ENCODE assay signal across 25 cellular contexts in the genomic region with DNA sequence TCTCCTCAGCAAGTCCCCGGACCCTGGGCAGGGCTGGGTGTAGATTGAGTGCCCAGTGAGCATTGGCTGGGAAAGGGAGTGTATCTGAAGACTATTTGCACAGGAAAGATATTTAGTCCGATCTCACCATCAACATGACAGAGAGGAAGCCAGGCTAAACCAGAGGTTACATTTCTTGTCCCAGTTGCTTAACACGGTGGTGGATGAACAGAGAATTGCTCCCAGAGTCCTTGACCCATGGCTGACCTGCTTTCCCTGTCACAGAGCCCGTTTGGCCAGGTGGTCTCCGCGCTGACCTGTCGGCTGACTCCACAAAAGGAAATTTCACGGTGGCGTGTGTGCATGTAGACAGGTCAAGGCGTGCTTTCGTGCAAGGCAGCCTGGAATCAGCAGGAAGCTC.
DNase-seq lines count a peak whose midpoint lies in the region; FAIRE-seq and TF ChIP-seq lines count a peak whose summit lies in the region.
"Had no signal": no experiment of that assay in that cellular context is flagged by ENCODE, and none has a peak within 500 bp of the region (broad histone marks: within the 10 kb centered on the region; RNA-seq: fewer than 3 reads in every experiment).

No MANE protein-coding gene starts in this region.

- no peak overlapping the region for H3K4me3 Mint-ChIP-seq in chondrocyte (ENCODE audit: unreplicated experiment)
- H3K4me3 Mint-ChIP-seq: CD14-positive monocyte; CD8-positive, alpha-beta memory T cell had no signal

- H3K27ac Mint-ChIP-seq in chondrocyte (ENCODE audit: unreplicated experiment) = no peak overlapping the region
- H3K27ac Mint-ChIP-seq: CD14-positive monocyte; CD8-positive, alpha-beta memory T cell had no signal

- H3K36me3 Mint-ChIP-seq in chondrocyte (ENCODE audit: low read depth) = no peaks in the 10 kb centered on the region
- H3K36me3 Mint-ChIP-seq: CD14-positive monocyte; CD8-positive, alpha-beta memory T cell had no signal

- no peaks in the 10 kb centered on the region for H3K9me3 Mint-ChIP-seq in chondrocyte (ENCODE audit: low read depth)
- H3K9me3 Mint-ChIP-seq: CD14-positive monocyte had no signal

- no peaks in the 10 kb centered on the region for H3K4me1 Mint-ChIP-seq in chondrocyte (ENCODE audit: low read depth)
- H3K4me1 Mint-ChIP-seq: CD8-positive, alpha-beta memory T cell had no signal

- H3K36me3 ChIP-seq in bronchial epithelial cell (ENCODE audit: control insufficient read depth, insufficient read depth, low read length) = no peaks in the 10 kb centered on the region
- H3K36me3 ChIP-seq: BE2C, SJSA1 had no signal

- H3K27me3 ChIP-seq in bronchial epithelial cell (ENCODE audit: control insufficient read depth, insufficient read depth, low read length) = no peaks in the 10 kb centered on the region
- H3K27me3 ChIP-seq: BE2C had no signal

- H3K4me3 ChIP-seq in bronchial epithelial cell (ENCODE audit: low read depth, low read length) = no peak overlapping the region
- H3K4me3 ChIP-seq: K562, PC-9, SJSA1 had no signal

- TF ChIP-seq CTCF in bronchial epithelial cell (IDR thresholded peaks at IDR 0.05; ENCODE audit: insufficient read depth, low read length, severe bottlenecking) = no peak
- no peak for TF ChIP-seq CTCF in chondrocyte (IDR thresholded peaks at IDR 0.05)

- peak; percentile 18 for FAIRE-seq in bronchial epithelial cell (lab: Jason Lieb, UNC)
- FAIRE-seq: K562 had no signal

- H3K27me3 Mint-ChIP-seq in chondrocyte (ENCODE audit: low read depth) = peaks cover 36% of the 10 kb centered on the region

- DNase-seq in NCI-H1092 treated with DMSO at 0.1 percent for 48 hours (lab: John Stamatoyannopoulos, UW) (peak; percentile 50), NCI-H1092 (lab: John Stamatoyannopoulos, UW) (no peak), COR-L47 (lab: John Stamatoyannopoulos, UW) (peak; percentile 25), bronchial epithelial cell (ENCODE audit: low read depth) (peak; percentile 43), mesenteric fat pad (ENCODE audit: low spot score) (peak; percentile 33), chondrocyte (ENCODE audit: low spot score) (no peak), GOT3 (lab: John Stamatoyannopoulos, UW) (no peak)
- DNase-seq in activated CD4-positive, CD25-positive, alpha-beta regulatory T cell treated with anti-CD3 and anti-CD28 coated beads, Interleukin-2, amount 50 U/mL, for 72 hours = no peak
- DNase-seq: 8988T; ACHN; BE2C; Calu3; CD8-positive, alpha-beta memory T cell; H7; Kasumi-1; MV-4-11; NCI-H1694; NCI-H2029 treated with DMSO at 0.1 percent for 48 hours; NCI-H2227 treated with DMSO at 0.1 percent for 48 hours; NCI-H774; PC-9; Right ventricle myocardium superior had no signal

Comparison
In these comparisons a context has a peak if more than half of its experiments do, and no peak if none do; other contexts are left out.
1. DNase-seq: peak in NCI-H1092 treated with DMSO at 0.1 percent for 48 hours (single experiment), COR-L47 (single experiment), bronchial epithelial cell (single experiment) and mesenteric fat pad (single experiment); none in NCI-H1092 (single experiment), chondrocyte (single experiment), activated CD4-positive, CD25-positive, alpha-beta regulatory T cell treated with anti-CD3 and anti-CD28 coated beads, Interleukin-2, amount 50 U/mL, for 72 hours (single experiment) and GOT3 (single experiment).